ENCODE assay signal across 8 cellular contexts in the genomic region with DNA sequence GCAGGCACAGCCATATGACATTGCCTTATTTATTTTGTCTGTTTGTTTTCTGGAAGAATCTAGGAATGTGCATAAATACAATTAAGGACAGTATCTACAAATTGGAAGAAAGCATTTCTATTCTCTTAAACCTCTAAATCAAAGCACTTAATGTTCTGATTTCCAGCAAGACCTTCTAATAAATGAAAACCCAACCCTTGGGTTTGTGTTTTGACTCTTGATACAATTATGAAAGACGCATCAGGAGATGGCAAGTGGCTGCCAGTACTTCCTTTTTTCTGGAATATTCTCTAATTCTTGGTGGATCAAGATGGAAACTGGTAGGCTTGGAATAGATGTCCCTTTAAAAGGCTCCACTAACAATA. TPM values are rescaled to one million over a fixed set of nuclear protein-coding genes. Genes with fewer than 3 reads are reported as not detected.
DNase-seq lines count a peak whose midpoint lies in the region; ATAC-seq and TF ChIP-seq lines count a peak whose summit lies in the region.

No MANE protein-coding gene starts in this region.

- H3K79me2 ChIP-seq in GM23338 (replicated peaks; ENCODE audit: insufficient read depth) = no peaks in the 10 kb centered on the region

- peaks cover 22% of the 10 kb centered on the region for H3K4me1 Mint-ChIP-seq in GM23338
- peaks cover 28% of the 10 kb centered on the region for H3K4me1 Mint-ChIP-seq in WTC11

- no peaks in the 10 kb centered on the region for H3F3A ChIP-seq in GM23338 (replicated peaks; ENCODE audit: low read depth)

- DNase-seq in GM23338 (ENCODE audit: low spot score) (no peak), WTC11 (ENCODE audit: low spot score) (no peak), right cardiac atrium (no peak), SIG-M5 treated with dmso at 0.1 percent for 504 hours (lab: John Stamatoyannopoulos, UW; ENCODE audit: unreplicated experiment) (no peak)
- no peak for DNase-seq in stimulated activated CD4-positive, alpha-beta T cell treated with anti-CD3 and anti-CD28 coated beads, Interleukin-2, amount 100 ng/mL, for 48 hours

- POLR2A ChIA-PET in WTC11 (lab: Charles Lee) = no interaction called here

- H3K9me3 ChIP-seq in right cardiac atrium (ENCODE audit: control insufficient read depth, low read length) (no peaks in the 10 kb centered on the region), skeletal muscle satellite cell (replicated peaks; ENCODE audit: low read length) (no peaks in the 10 kb centered on the region)

- peak overlapping the region; percentile 68 for H3K4me3 ChIP-seq in GM23338
- H3K4me3 ChIP-seq in right cardiac atrium (ENCODE audit: low read length) = peak overlapping the region; percentile 58
- H3K4me3 ChIP-seq in skeletal muscle satellite cell (ENCODE audit: low read length) = peak overlapping the region; percentile 90

- peak overlapping the region; percentile 93 for H3K4me2 ChIP-seq in GM23338
- peak overlapping the region; percentile 99 for H3K4me2 ChIP-seq in skeletal muscle satellite cell (ENCODE audit: low read length)

- H4K20me1 ChIP-seq in GM23338 (replicated peaks; ENCODE audit: insufficient read depth) = no peaks in the 10 kb centered on the region

- WGBS in right cardiac atrium = 38% methylated on average over 1 of the region's 1 CpG

- intact Hi-C loops in right cardiac atrium (cut with DNase I) = no loop called here

- H3K9me3 Mint-ChIP-seq in GM23338 (no peaks in the 10 kb centered on the region; the same call in 2 of the 3 replicates), WTC11 (0 out of 2 replicates have a peak, but pooled peaks cover 4% of the 10 kb centered on the region)

- H3K27ac Mint-ChIP-seq in GM23338 = no peak overlapping the region
- H3K27ac Mint-ChIP-seq in WTC11 = no peak overlapping the region

- H3K27me3 ChIP-seq in GM23338 (ENCODE audit: insufficient read depth) (peaks cover 36% of the 10 kb centered on the region), right cardiac atrium (ENCODE audit: control insufficient read depth, insufficient read depth) (no peaks in the 10 kb centered on the region), skeletal muscle satellite cell (ENCODE audit: control insufficient read depth, insufficient read depth, low read length) (no peaks in the 10 kb centered on the region)

- no peaks in the 10 kb centered on the region for H3K36me3 Mint-ChIP-seq in GM23338 (ENCODE audit: low read depth)
- no peaks in the 10 kb centered on the region for H3K36me3 Mint-ChIP-seq in WTC11

- no peaks in the 10 kb centered on the region for H3K36me3 ChIP-seq in GM23338 (ENCODE audit: insufficient read depth)
- no peaks in the 10 kb centered on the region for H3K36me3 ChIP-seq in skeletal muscle satellite cell (ENCODE audit: insufficient read depth, low read length)

- H3K4me3 Mint-ChIP-seq in GM23338 = peak overlapping the region; percentile 78
- peak overlapping the region; percentile 70 for H3K4me3 Mint-ChIP-seq in WTC11

- no peak for ATAC-seq in GM23338
- ATAC-seq in WTC11 = no peak
- no peak for ATAC-seq in right cardiac atrium
- ATAC-seq in HG03175 (IDR thresholded peaks at IDR 0.05; ENCODE audit: unreplicated experiment) = no peak
- no peak for ATAC-seq in HG03378 (IDR thresholded peaks at IDR 0.05; ENCODE audit: unreplicated experiment)

- H3K27ac ChIP-seq in GM23338 (ENCODE audit: low read depth) = no peak overlapping the region
- H3K27ac ChIP-seq in right cardiac atrium (ENCODE audit: low read length) = peak overlapping the region; percentile 46

- H3K9me2 ChIP-seq in GM23338 (ENCODE audit: insufficient read depth) = no peaks in the 10 kb centered on the region

- CTCF ChIA-PET in WTC11 (lab: Charles Lee) = interaction anchor here (1.0 to 1.8 kb wide), 4 partner anchors 21 to 247 kb away, joined by 3 to 8 read pairs (median 4); no protein-coding TSS in a partner anchor

- peak overlapping the region; percentile 96 for H2AFZ ChIP-seq in GM23338

- H3K27me3 Mint-ChIP-seq in GM23338 (ENCODE audit: insufficient read depth, low read depth, poor library complexity) (peaks cover 16% of the 10 kb centered on the region), WTC11 (ENCODE audit: low read depth) (peaks cover 27% of the 10 kb centered on the region)

- peak overlapping the region; percentile 77 for H3K9ac ChIP-seq in skeletal muscle satellite cell (ENCODE audit: low read depth, low read length)

- H3K4me1 ChIP-seq in GM23338 (ENCODE audit: insufficient read depth) (peaks cover 15% of the 10 kb centered on the region; the same call in 1 of the 2 replicates), right cardiac atrium (ENCODE audit: control insufficient read depth, insufficient read depth, low read length) (peaks cover 2% of the 10 kb centered on the region), skeletal muscle satellite cell (ENCODE audit: control insufficient read depth, insufficient read depth, low read length) (peaks cover 2% of the 10 kb centered on the region)

- no peak for TF ChIP-seq CTCF in GM23338 (conservative IDR thresholded peaks at IDR 0.05; ENCODE audit: low read depth in 2 of 2)
- TF ChIP-seq CTCF in WTC11 (IDR thresholded peaks at IDR 0.05) = no peak

TF ChIP-seq in GM23338, 12 proteins besides CTCF, POLR2A, EP300 and RAD21 (continues in another document):
- no peak for TF ChIP-seq ZNF331 (CRISPR knock-in tag; IDR thresholded peaks at IDR 0.05; ENCODE audit: low read depth)
- TF ChIP-seq CREB1 (CRISPR knock-in tag; IDR thresholded peaks at IDR 0.05; ENCODE audit: low read depth) = no peak
- TF ChIP-seq POLR2AphosphoS5 (IDR thresholded peaks at IDR 0.05; ENCODE audit: low read depth) = no peak
- TF ChIP-seq, protein P1, sequence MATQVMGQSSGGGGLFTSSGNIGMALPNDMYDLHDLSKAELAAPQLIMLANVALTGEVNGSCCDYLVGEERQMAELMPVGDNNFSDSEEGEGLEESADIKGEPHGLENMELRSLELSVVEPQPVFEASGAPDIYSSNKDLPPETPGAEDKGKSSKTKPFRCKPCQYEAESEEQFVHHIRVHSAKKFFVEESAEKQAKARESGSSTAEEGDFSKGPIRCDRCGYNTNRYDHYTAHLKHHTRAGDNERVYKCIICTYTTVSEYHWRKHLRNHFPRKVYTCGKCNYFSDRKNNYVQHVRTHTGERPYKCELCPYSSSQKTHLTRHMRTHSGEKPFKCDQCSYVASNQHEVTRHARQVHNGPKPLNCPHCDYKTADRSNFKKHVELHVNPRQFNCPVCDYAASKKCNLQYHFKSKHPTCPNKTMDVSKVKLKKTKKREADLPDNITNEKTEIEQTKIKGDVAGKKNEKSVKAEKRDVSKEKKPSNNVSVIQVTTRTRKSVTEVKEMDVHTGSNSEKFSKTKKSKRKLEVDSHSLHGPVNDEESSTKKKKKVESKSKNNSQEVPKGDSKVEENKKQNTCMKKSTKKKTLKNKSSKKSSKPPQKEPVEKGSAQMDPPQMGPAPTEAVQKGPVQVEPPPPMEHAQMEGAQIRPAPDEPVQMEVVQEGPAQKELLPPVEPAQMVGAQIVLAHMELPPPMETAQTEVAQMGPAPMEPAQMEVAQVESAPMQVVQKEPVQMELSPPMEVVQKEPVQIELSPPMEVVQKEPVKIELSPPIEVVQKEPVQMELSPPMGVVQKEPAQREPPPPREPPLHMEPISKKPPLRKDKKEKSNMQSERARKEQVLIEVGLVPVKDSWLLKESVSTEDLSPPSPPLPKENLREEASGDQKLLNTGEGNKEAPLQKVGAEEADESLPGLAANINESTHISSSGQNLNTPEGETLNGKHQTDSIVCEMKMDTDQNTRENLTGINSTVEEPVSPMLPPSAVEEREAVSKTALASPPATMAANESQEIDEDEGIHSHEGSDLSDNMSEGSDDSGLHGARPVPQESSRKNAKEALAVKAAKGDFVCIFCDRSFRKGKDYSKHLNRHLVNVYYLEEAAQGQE (IDR thresholded peaks at IDR 0.05; ENCODE audit: unreplicated experiment) = no peak

TF ChIP-seq in WTC11, 78 proteins besides CTCF, POLR2A, EP300 and RAD21 (continues in another document):
- TF ChIP-seq, protein P2, sequence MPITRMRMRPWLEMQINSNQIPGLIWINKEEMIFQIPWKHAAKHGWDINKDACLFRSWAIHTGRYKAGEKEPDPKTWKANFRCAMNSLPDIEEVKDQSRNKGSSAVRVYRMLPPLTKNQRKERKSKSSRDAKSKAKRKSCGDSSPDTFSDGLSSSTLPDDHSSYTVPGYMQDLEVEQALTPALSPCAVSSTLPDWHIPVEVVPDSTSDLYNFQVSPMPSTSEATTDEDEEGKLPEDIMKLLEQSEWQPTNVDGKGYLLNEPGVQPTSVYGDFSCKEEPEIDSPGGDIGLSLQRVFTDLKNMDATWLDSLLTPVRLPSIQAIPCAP (CRISPR knock-in tag; IDR thresholded peaks at IDR 0.05) = no peak
- TF ChIP-seq TEAD1 (CRISPR knock-in tag; IDR thresholded peaks at IDR 0.05) (no peak), CREB1 (CRISPR knock-in tag; IDR thresholded peaks at IDR 0.05) (no peak)
- TF ChIP-seq, protein P3, sequence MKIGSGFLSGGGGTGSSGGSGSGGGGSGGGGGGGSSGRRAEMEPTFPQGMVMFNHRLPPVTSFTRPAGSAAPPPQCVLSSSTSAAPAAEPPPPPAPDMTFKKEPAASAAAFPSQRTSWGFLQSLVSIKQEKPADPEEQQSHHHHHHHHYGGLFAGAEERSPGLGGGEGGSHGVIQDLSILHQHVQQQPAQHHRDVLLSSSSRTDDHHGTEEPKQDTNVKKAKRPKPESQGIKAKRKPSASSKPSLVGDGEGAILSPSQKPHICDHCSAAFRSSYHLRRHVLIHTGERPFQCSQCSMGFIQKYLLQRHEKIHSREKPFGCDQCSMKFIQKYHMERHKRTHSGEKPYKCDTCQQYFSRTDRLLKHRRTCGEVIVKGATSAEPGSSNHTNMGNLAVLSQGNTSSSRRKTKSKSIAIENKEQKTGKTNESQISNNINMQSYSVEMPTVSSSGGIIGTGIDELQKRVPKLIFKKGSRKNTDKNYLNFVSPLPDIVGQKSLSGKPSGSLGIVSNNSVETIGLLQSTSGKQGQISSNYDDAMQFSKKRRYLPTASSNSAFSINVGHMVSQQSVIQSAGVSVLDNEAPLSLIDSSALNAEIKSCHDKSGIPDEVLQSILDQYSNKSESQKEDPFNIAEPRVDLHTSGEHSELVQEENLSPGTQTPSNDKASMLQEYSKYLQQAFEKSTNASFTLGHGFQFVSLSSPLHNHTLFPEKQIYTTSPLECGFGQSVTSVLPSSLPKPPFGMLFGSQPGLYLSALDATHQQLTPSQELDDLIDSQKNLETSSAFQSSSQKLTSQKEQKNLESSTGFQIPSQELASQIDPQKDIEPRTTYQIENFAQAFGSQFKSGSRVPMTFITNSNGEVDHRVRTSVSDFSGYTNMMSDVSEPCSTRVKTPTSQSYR (CRISPR knock-in tag; IDR thresholded peaks at IDR 0.05) = no peak

RNA-seq across cellular contexts. Expression of a gene that starts 0.4 kb away (rescaled TPM):
- total RNA-seq in GM23338 (2014; rRNA removed; shearing (Covaris generic)) = 16.5 and 18.5 TPM in 2 replicates
- 8.8 and 10.3 TPM in 2 replicates for polyA plus RNA-seq in GM23338 (2016; fragmentation: Nextera tagmentation; extraction: Ambion mirVana)
- total RNA-seq in WTC11 (2021) = 9.2 to 12.4 TPM (median 10.9 TPM) in 3 replicates
- total RNA-seq in right cardiac atrium = 100 to 1,000 TPM in 2 of 4 donors, 10 to 100 TPM in 2; 86.4 to 157 (median 97.1) TPM
- polyA plus RNA-seq in right cardiac atrium = 68.2 TPM
- total RNA-seq in skeletal muscle satellite cell (2012; rRNA removed) = 3.1 and 3.3 TPM in 2 replicates

RNA-seq across cellular contexts. Expression of a gene that starts 50.9 kb away (rescaled TPM):
- 272 and 274 TPM in 2 replicates for total RNA-seq in GM23338 (2014; rRNA removed; shearing (Covaris generic))
- 118 and 145 TPM in 2 replicates for polyA plus RNA-seq in GM23338 (2016; fragmentation: Nextera tagmentation; extraction: Ambion mirVana)
- total RNA-seq in WTC11 (2021) = 72.9 to 89.9 TPM (median 86.8 TPM) in 3 replicates
- 10 to 100 TPM; 12.9 to 27.6 (median 16.3) TPM for total RNA-seq in right cardiac atrium
- 29.0 TPM for polyA plus RNA-seq in right cardiac atrium
- 82.1 and 226 TPM in 2 replicates for total RNA-seq in skeletal muscle satellite cell (2012; rRNA removed)
